In genomic region chr2:197223455-197223854, GRCh38 we compare ENCODE assay signal across 15 cellular contexts.
"Had no signal": no experiment of that assay in that cellular context is flagged by ENCODE, and none has a peak within 500 bp of the region (broad histone marks: within the 10 kb centered on the region; RNA-seq: fewer than 3 reads in every experiment).

No MANE protein-coding gene starts in this region.

- H3K36me3 Mint-ChIP-seq: mesothelial cell of epicardium had no signal

- H3K27me3 Mint-ChIP-seq: activated CD4-positive, alpha-beta memory T cell treated with anti-CD3 and anti-CD28 coated beads for 36 hours had no signal

- H3K27ac ChIP-seq: gastroesophageal sphincter, heart right ventricle, lower lobe of right lung, parathyroid adenoma, transverse colon, vagina had no signal

- DNase-seq: activated CD4-positive, alpha-beta memory T cell treated with anti-CD3 and anti-CD28 coated beads for 36 hours; activated CD4-positive, alpha-beta T cell treated with anti-CD3 and anti-CD28 coated beads for 1 hour; activated naive CD4-positive, alpha-beta T cell treated with Interleukin-2 at 50 U/mL for 16 hours; amniotic stem cell; heart right ventricle; left colon; lower lobe of right lung; stimulated activated naive CD4-positive, alpha-beta T cell; T1000; transverse colon had no signal

- H3K4me3 Mint-ChIP-seq: activated CD4-positive, alpha-beta memory T cell treated with anti-CD3 and anti-CD28 coated beads for 36 hours; activated T-helper 1 cell treated with anti-CD3 and anti-CD28 coated beads, Interleukin-12 subunit alpha, Interleukin-12 subunit beta, Interleukin-2, Interleukin-4 antibody, amounts not matched to agents 30 ng/mL and 10 ng/mL and 1 ng/mL, durations not matched to agents 14 hours and 24 hours and 36 hours; mesothelial cell of epicardium had no signal

- H3K9me3 ChIP-seq: gastroesophageal sphincter, heart right ventricle, lower lobe of right lung, transverse colon, vagina had no signal

- ATAC-seq: gastroesophageal sphincter, heart right ventricle, left colon, lower lobe of right lung had no signal

- H3K9me3 Mint-ChIP-seq: activated CD4-positive, alpha-beta memory T cell treated with anti-CD3 and anti-CD28 coated beads for 36 hours; activated T-helper 1 cell treated with anti-CD3 and anti-CD28 coated beads, Interleukin-12 subunit alpha, Interleukin-12 subunit beta, Interleukin-2, Interleukin-4 antibody, amounts not matched to agents 30 ng/mL and 10 ng/mL and 1 ng/mL, durations not matched to agents 14 hours and 24 hours and 36 hours; mesothelial cell of epicardium had no signal

- H3K27ac Mint-ChIP-seq: activated CD4-positive, alpha-beta memory T cell treated with anti-CD3 and anti-CD28 coated beads for 36 hours; activated T-helper 1 cell treated with anti-CD3 and anti-CD28 coated beads, Interleukin-12 subunit alpha, Interleukin-12 subunit beta, Interleukin-2, Interleukin-4 antibody, amounts not matched to agents 30 ng/mL and 10 ng/mL and 1 ng/mL, durations not matched to agents 14 hours and 24 hours and 36 hours; mesothelial cell of epicardium had no signal

- H3K27me3 ChIP-seq: gastroesophageal sphincter, heart right ventricle, transverse colon, vagina had no signal
